In the genomic region with DNA sequence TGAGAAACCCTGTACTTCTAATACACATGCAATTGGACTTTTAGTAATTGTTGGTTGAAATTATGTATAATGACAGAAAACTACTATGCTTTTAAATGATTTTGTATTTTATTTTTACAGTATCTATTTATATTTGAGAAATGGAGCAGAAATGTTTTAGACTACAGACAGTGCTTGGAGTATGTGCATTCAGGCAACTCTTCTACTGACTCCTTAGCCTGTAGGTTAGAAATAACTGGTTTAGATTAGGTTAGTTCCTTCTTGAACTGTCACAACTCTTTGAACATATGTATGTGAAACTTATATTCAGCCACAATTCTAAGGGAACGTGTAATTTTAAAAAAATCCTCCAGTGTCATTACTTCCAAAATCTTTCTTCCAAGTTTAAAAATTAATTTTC, we compare ENCODE assay signal across 1 cellular context.
A peak's percentile ranks its signal among the peaks of the same experiment; 100 is the strongest.
TF ChIP-seq lines count a peak whose summit lies in the region.

No MANE protein-coding gene starts in this region.

TF ChIP-seq in K562, 482 proteins besides CTCF, POLR2A, EP300 and RAD21 (continued from another document):
- TF ChIP-seq, protein P1, sequence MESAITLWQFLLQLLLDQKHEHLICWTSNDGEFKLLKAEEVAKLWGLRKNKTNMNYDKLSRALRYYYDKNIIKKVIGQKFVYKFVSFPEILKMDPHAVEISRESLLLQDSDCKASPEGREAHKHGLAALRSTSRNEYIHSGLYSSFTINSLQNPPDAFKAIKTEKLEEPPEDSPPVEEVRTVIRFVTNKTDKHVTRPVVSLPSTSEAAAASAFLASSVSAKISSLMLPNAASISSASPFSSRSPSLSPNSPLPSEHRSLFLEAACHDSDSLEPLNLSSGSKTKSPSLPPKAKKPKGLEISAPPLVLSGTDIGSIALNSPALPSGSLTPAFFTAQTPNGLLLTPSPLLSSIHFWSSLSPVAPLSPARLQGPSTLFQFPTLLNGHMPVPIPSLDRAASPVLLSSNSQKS (CRISPR knock-in tag; IDR thresholded peaks at IDR 0.05), result no peak
- TF ChIP-seq CHD1 (IDR thresholded peaks at IDR 0.05; ENCODE audit: low read length) (peak; percentile 50), HLTF (IDR thresholded peaks at IDR 0.05) (no peak), ZNF449 (CRISPR knock-in tag; IDR thresholded peaks at IDR 0.05) (no peak), HMBOX1 (IDR thresholded peaks at IDR 0.05) (peak; percentile 90), POLR2AphosphoS5 (IDR thresholded peaks at IDR 0.05; ENCODE audit: control insufficient read depth, insufficient read depth, low read depth, low read length) (no peak), SAP30 (IDR thresholded peaks at IDR 0.05; ENCODE audit: borderline replicate concordance, insufficient read depth, low read depth, low read length, poor library complexity, severe bottlenecking) (no peak)
